24 cellular contexts compared by ENCODE assay signal in the genomic region with DNA sequence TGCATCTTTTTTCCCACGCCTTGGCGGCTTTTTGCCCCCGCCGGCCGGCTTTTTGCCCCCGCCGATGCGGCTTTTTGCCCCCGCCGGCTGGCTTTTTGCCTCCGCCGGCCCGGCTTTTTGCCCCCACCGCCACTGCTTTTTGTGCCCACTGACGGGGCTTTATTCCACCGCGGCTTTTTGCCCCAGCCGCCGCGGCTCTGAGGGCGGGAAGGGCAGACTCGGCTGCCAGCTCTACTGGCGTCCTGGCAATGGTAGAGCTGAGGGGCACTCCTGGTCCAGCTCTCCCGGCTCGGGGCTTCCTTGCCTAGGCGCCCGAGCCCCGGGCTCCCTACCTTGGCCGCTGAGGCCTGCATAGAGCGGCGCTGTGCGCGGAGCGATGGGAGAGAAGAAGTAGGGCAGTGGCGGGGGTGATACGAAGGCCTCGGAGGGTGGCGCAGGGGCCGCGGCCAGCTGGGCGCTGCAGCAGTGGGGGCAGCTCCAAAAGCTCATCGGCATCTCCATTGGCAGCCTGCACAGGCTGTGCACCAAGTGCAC.
"Had no signal": no experiment of that assay in that cellular context is flagged by ENCODE, and none has a peak within 500 bp of the region (broad histone marks: within the 10 kb centered on the region; RNA-seq: fewer than 3 reads in every experiment).

No MANE protein-coding gene starts in this region.

- H3K27me3 ChIP-seq: brain microvascular endothelial cell, cardiac muscle cell, SJSA1 had no signal

- DNase-seq: activated CD4-positive, alpha-beta memory T cell treated with anti-CD3 and anti-CD28 coated beads for 36 hours; activated CD4-positive, alpha-beta T cell treated with anti-CD3 and anti-CD28 coated beads for 48 hours; activated CD4-positive, CD25-positive, alpha-beta regulatory T cell treated with anti-CD3 and anti-CD28 coated beads, Interleukin-2, amount 50 U/mL, for 72 hours; activated CD8-positive, alpha-beta memory T cell treated with anti-CD3 and anti-CD28 coated beads for 24 hours; activated gamma-delta T cell; activated naive CD4-positive, alpha-beta T cell treated with anti-CD3 and anti-CD28 coated beads for 36 hours; activated T-cell treated with anti-CD3 and anti-CD28 coated beads, Interleukin-2, amount 50 U/mL, for 4 hours; amygdala; brain microvascular endothelial cell; KG1; NCI-H1092; NCI-H1417 treated with DMSO at 0.1 percent for 48 hours; NCI-H1694; NCI-H2029; NCI-H2107; NCI-H2171 treated with DMSO at 0.1 percent for 48 hours; NCI-H226; NCI-H526; NCI-H774; T-helper 17 cell; T-helper 9 cell had no signal

- H3K27ac ChIP-seq: brain microvascular endothelial cell, cardiac muscle cell, SJSA1 had no signal

- H3K4me1 ChIP-seq: SJSA1 had no signal

- H3K9me3 ChIP-seq: SJSA1 had no signal

- ATAC-seq: activated T-cell treated with anti-CD3 and anti-CD28 coated beads, Interleukin-2, amount 50 U/mL, for 4 hours; T-helper 17 cell; WTC11 had no signal

- H3K36me3 ChIP-seq: brain microvascular endothelial cell, cardiac muscle cell, SJSA1 had no signal

- H3K4me3 ChIP-seq: cardiac muscle cell, SJSA1 had no signal
